ENCODE assay signal across 10 cellular contexts in the genomic region with DNA sequence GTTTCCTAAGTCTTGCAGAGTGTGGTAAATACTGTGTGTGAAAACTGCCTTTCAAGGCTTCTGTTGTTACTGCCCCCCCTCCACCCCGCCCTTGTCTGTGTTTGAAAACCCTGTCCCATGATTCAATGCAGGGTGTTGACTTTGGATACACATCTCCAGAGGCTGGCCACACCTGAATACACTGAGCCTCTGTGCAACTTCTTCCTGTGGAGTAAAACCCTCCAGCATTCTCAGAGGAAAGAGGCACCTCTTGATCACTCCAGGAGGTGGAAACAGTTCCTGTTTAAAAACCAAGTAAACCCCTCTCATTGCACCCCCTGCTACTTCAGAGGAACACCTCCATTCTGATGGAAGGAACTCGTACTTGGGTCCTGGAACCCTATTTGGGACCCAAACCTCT.
DNase-seq lines count a peak whose midpoint lies in the region; ATAC-seq and TF ChIP-seq lines count a peak whose summit lies in the region.
"Had no signal": no experiment of that assay in that cellular context is flagged by ENCODE, and none has a peak within 500 bp of the region (broad histone marks: within the 10 kb centered on the region; RNA-seq: fewer than 3 reads in every experiment).

No MANE protein-coding gene starts in this region.

- CTCF ChIA-PET in PC-9 (lab: Charles Lee) = no interaction called here

- no peak overlapping the region for H3K4me3 Mint-ChIP-seq in stimulated activated memory B cell treated with anti-CD40 and anti-IgM and Interleukin-4, amounts not matched to agents 10 μg/mL and 1 μg/mL and 100 μg/mL, for 72 hours
- H3K4me3 Mint-ChIP-seq: activated naive CD4-positive, alpha-beta T cell treated with anti-CD3 and anti-CD28 coated beads, Interleukin-2, amount 50 U/mL, for 24 hours had no signal

- H4K20me1 ChIP-seq in PC-9 (ENCODE audit: insufficient read depth) = no peaks in the 10 kb centered on the region

- no peak for ATAC-seq in stimulated activated memory B cell treated with anti-CD40 and anti-IgM and Interleukin-4, amounts not matched to agents 10 μg/mL and 1 μg/mL and 100 μg/mL, for 72 hours
- no peak for ATAC-seq in HG02884 (IDR thresholded peaks at IDR 0.05; ENCODE audit: unreplicated experiment)

- intact Hi-C loops in PC-9 (cut with micrococcal nuclease; ENCODE audit: unreplicated experiment) = loop anchor here (10.0 kb wide), 1 partner anchor 1753 kb away; no protein-coding TSS in a partner anchor
- intact Hi-C loops in dorsolateral prefrontal cortex (cut with DNase I) = loop anchor here in 1 of 2 donors (10.0 kb wide), 1 partner anchor 443 kb away; no protein-coding TSS in a partner anchor

- no peaks in the 10 kb centered on the region for H3K9me3 Mint-ChIP-seq in stimulated activated memory B cell treated with anti-CD40 and anti-IgM and Interleukin-4, amounts not matched to agents 10 μg/mL and 1 μg/mL and 100 μg/mL, for 72 hours
- H3K9me3 Mint-ChIP-seq: activated naive CD4-positive, alpha-beta T cell treated with anti-CD3 and anti-CD28 coated beads, Interleukin-2, amount 50 U/mL, for 24 hours had no signal

- H3K36me3 ChIP-seq in PC-9 (ENCODE audit: low read depth) = no peaks in the 10 kb centered on the region

- H3K36me3 Mint-ChIP-seq in stimulated activated memory B cell treated with anti-CD40 and anti-IgM and Interleukin-4, amounts not matched to agents 10 μg/mL and 1 μg/mL and 100 μg/mL, for 72 hours = no peaks in the 10 kb centered on the region

- no peaks in the 10 kb centered on the region for H3K9me2 ChIP-seq in PC-9 (ENCODE audit: insufficient read depth)

- peaks cover 4% of the 10 kb centered on the region for H3K4me1 Mint-ChIP-seq in stimulated activated memory B cell treated with anti-CD40 and anti-IgM and Interleukin-4, amounts not matched to agents 10 μg/mL and 1 μg/mL and 100 μg/mL, for 72 hours

- H3K4me2 ChIP-seq in PC-9 = 0 out of 2 replicates have a peak overlapping the region, but pooled peaks have one; percentile 9

- peak; percentile 58 for DNase-seq in NCI-H345 (lab: John Stamatoyannopoulos, UW)
- no peak for DNase-seq in NCI-H345 treated with DMSO at 0.1 percent for 48 hours (lab: John Stamatoyannopoulos, UW; ENCODE audit: unreplicated experiment)
- DNase-seq in PC-9 = peak in 1 of 2 experiments; percentile 40
- DNase-seq in dorsolateral prefrontal cortex = peak in 1 of 10 donors; percentile 20
- peak; percentile 54 for DNase-seq in renal cortical epithelial cell (ENCODE audit: low read depth)
- DNase-seq in EL = no peak

- POLR2A ChIA-PET in PC-9 (lab: Charles Lee; ENCODE audit: unreplicated experiment) = no interaction called here

- no peaks in the 10 kb centered on the region for H3K9me3 ChIP-seq in PC-9 (ENCODE audit: insufficient read depth, low read depth)

- H3K27me3 Mint-ChIP-seq in stimulated activated memory B cell treated with anti-CD40 and anti-IgM and Interleukin-4, amounts not matched to agents 10 μg/mL and 1 μg/mL and 100 μg/mL, for 72 hours = peaks cover 21% of the 10 kb centered on the region
- H3K27me3 Mint-ChIP-seq: activated naive CD4-positive, alpha-beta T cell treated with anti-CD3 and anti-CD28 coated beads, Interleukin-2, amount 50 U/mL, for 24 hours had no signal

- H3K27ac Mint-ChIP-seq in stimulated activated memory B cell treated with anti-CD40 and anti-IgM and Interleukin-4, amounts not matched to agents 10 μg/mL and 1 μg/mL and 100 μg/mL, for 72 hours = no peak overlapping the region

- no peak for TF ChIP-seq CTCF in PC-9 (conservative IDR thresholded peaks at IDR 0.05)
- TF ChIP-seq CTCF in dorsolateral prefrontal cortex (IDR thresholded peaks at IDR 0.05 in 54 of 56, conservative IDR thresholded peaks at IDR 0.05 in 2 of 56; ENCODE audit: low read depth in 1 of 56, partially characterized antibody in 56 of 56) = no peak

- H3K27me3 ChIP-seq in PC-9 (ENCODE audit: insufficient read depth, low read depth) (no peaks in the 10 kb centered on the region), dorsolateral prefrontal cortex (no peaks in the 10 kb centered on the region)

- no TSS peak for BruUV-seq in PC-9 (replicated peaks; lab: Mats Ljungman, UMichigan)

- H3K79me2 ChIP-seq in PC-9 (ENCODE audit: low read depth) = no peaks in the 10 kb centered on the region

- no peak overlapping the region for H2AFZ ChIP-seq in PC-9

- H3K4me3 ChIP-seq in PC-9 (no peak overlapping the region), dorsolateral prefrontal cortex (no peak overlapping the region)
- H3K4me3 ChIP-seq: skin epidermis had no signal

- H3K4me1 ChIP-seq in PC-9 (replicated peaks; ENCODE audit: insufficient read depth) = peaks cover 31% of the 10 kb centered on the region

- peaks cover 18% of the 10 kb centered on the region; the same call in 1 of the 2 replicates for H3F3A ChIP-seq in PC-9 (ENCODE audit: insufficient read depth, low read depth)

- no peak overlapping the region for H3K27ac ChIP-seq in PC-9
- H3K27ac ChIP-seq in dorsolateral prefrontal cortex = peak overlapping the region in 53 of 59 donors; percentile 3 to 92 (median 62)

Comparison
In these comparisons a context has a peak if more than half of its experiments do, and no peak if none do; other contexts are left out.
1. DNase-seq: peak in NCI-H345 (single experiment) and renal cortical epithelial cell (single experiment); none in NCI-H345 treated with DMSO at 0.1 percent for 48 hours (single experiment) and EL (single experiment).